Comparison of ENCODE assay signal across 8 cellular contexts in genomic region chr20:61411743-61412142, GRCh38.
"Had no signal": no experiment of that assay in that cellular context is flagged by ENCODE, and none has a peak within 500 bp of the region (broad histone marks: within the 10 kb centered on the region; RNA-seq: fewer than 3 reads in every experiment).

No MANE protein-coding gene starts in this region.

- H3K27ac Mint-ChIP-seq: GM23338, HFFc6, IgD-negative memory B cell had no signal

- ATAC-seq: GM23338, HCT116, HepG2 had no signal

- H3K4me2 ChIP-seq: GM23338 had no signal

- H2AFZ ChIP-seq: GM23338 had no signal

- DNase-seq: H7, HFFc6, KBM-7 had no signal

- FAIRE-seq: HepG2 had no signal

- H3K4me1 Mint-ChIP-seq: IgD-negative memory B cell had no signal

- H3K36me3 ChIP-seq: HAP-1 had no signal

- H3K4me3 Mint-ChIP-seq: GM23338, HFFc6, IgD-negative memory B cell had no signal

- H3K4me1 ChIP-seq: HAP-1 had no signal

- H3K4me3 ChIP-seq: GM23338, HAP-1 had no signal

- H3K9me3 ChIP-seq: HAP-1 had no signal
